ENCODE assay signal across 13 cellular contexts in the genomic region with DNA sequence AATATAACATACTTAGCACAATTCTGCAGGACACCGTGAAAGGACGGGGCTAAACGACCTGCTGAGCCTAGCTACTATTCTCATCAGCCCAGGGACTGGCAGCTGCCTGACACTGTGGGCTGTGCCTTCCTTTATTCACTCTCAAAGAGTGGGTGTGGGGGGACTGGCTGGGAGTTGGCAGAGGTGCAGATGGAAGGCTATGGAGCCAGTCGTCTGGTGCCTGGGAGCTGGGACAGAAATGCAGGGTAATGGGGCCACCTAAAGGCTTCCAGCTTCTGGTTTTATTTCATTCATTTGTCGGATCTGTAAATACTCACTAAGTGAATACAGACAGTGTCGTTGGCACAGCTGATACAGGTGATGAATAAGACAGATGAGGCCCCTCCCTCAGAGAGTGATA. TPM values are rescaled to one million over a fixed set of nuclear protein-coding genes. Genes with fewer than 3 reads are reported as not detected.
DNase-seq lines count a peak whose midpoint lies in the region; TF ChIP-seq lines count a peak whose summit lies in the region.
"Had no signal": no experiment of that assay in that cellular context is flagged by ENCODE, and none has a peak within 500 bp of the region (broad histone marks: within the 10 kb centered on the region; RNA-seq: fewer than 3 reads in every experiment).

No MANE protein-coding gene starts in this region.

- TF ChIP-seq CTCF in OCI-LY3 (IDR thresholded peaks at IDR 0.05; ENCODE audit: low read depth, low read length) = peak; percentile 10; the same call in 1 of the 2 replicates
- TF ChIP-seq CTCF in glutamatergic neuron (IDR thresholded peaks at IDR 0.05; ENCODE audit: partially characterized antibody, unreplicated experiment) = no peak
- TF ChIP-seq CTCF in GM13977 (IDR thresholded peaks at IDR 0.05; ENCODE audit: extremely low read depth, insufficient read depth, missing control alignments) = no peak

- peaks cover 14% of the 10 kb centered on the region for H3K4me1 Mint-ChIP-seq in glutamatergic neuron (ENCODE audit: low read depth, unreplicated experiment)

- peak overlapping the region; percentile 40 for H3K4me3 Mint-ChIP-seq in glutamatergic neuron (ENCODE audit: unreplicated experiment)

- no peaks in the 10 kb centered on the region for H3K36me3 ChIP-seq in OCI-LY3 (replicated peaks; ENCODE audit: low read depth, low read length)

- H3K9me3 Mint-ChIP-seq in glutamatergic neuron (ENCODE audit: unreplicated experiment) = no peaks in the 10 kb centered on the region

- no peak overlapping the region for H3K9ac ChIP-seq in OCI-LY3 (ENCODE audit: low read length)

- no peak overlapping the region for H3K4me2 ChIP-seq in OCI-LY3 (ENCODE audit: low read length)

- peaks cover 6% of the 10 kb centered on the region for H3K36me3 Mint-ChIP-seq in glutamatergic neuron (ENCODE audit: unreplicated experiment)

- no peak overlapping the region for H2AFZ ChIP-seq in OCI-LY3 (ENCODE audit: low read depth, low read length)

- H3K9me3 ChIP-seq in OCI-LY3 (ENCODE audit: insufficient read depth, low read length) = no peaks in the 10 kb centered on the region
- H3K9me3 ChIP-seq: SJCRH30 had no signal

- H3K27ac ChIP-seq in OCI-LY3 (ENCODE audit: low read length) = no peak overlapping the region
- H3K27ac ChIP-seq: brain microvascular endothelial cell, HL-60, SJCRH30 had no signal

- H3K27me3 Mint-ChIP-seq in glutamatergic neuron (ENCODE audit: unreplicated experiment) = peaks cover 1% of the 10 kb centered on the region

- no peaks in the 10 kb centered on the region for H3K79me2 ChIP-seq in OCI-LY3 (ENCODE audit: low read length)

- in situ Hi-C loops in GM13977 (cut with MboI; ENCODE audit: low pct_unique_long_range_greater_than_20kb, low sequenced_read_pairs, unreplicated experiment) = no loop called here

- peak overlapping the region; percentile 54 for H3K27ac Mint-ChIP-seq in glutamatergic neuron (ENCODE audit: unreplicated experiment)

- peak; percentile 58 for DNase-seq in NCI-H2107 treated with DMSO at 0.1 percent for 48 hours (lab: John Stamatoyannopoulos, UW; ENCODE audit: unreplicated experiment)
- DNase-seq in NCI-H2107 (lab: John Stamatoyannopoulos, UW) = no peak
- peak; percentile 17 for DNase-seq in glutamatergic neuron
- DNase-seq in putamen (ENCODE audit: low spot score) = peak; percentile 47
- no peak for DNase-seq in RKO (ENCODE audit: low spot score)
- no peak for DNase-seq in GM13977 (ENCODE audit: low spot score)
- DNase-seq in SKM-1 (lab: John Stamatoyannopoulos, UW; ENCODE audit: unreplicated experiment) = no peak
- DNase-seq: activated CD4-positive, alpha-beta T cell treated with anti-CD3 and anti-CD28 coated beads, Interleukin-2, amount 50 U/mL, for 48 hours; brain microvascular endothelial cell; GF-D8; SJCRH30 had no signal

- H3K4me3 ChIP-seq in OCI-LY3 (ENCODE audit: low read length) = no peak overlapping the region
- H3K4me3 ChIP-seq: SJCRH30 had no signal

- peaks cover 3% of the 10 kb centered on the region; the same call in 1 of the 2 replicates for H3K4me1 ChIP-seq in OCI-LY3 (ENCODE audit: low read length)

- H4K20me1 ChIP-seq in OCI-LY3 (ENCODE audit: insufficient read depth, low read length) = no peaks in the 10 kb centered on the region

- no peaks in the 10 kb centered on the region for H3K27me3 ChIP-seq in OCI-LY3 (ENCODE audit: low read depth, low read length)
- H3K27me3 ChIP-seq: brain microvascular endothelial cell, SJCRH30 had no signal

RNA-seq across cellular contexts. Expression of gene NFU1, which starts 56.0 kb away (rescaled TPM):
- total RNA-seq in glutamatergic neuron (ENCODE audit: unreplicated experiment) = 40.0 TPM

Comparison
In these comparisons a context has a peak if more than half of its experiments do, and no peak if none do; other contexts are left out.
1. DNase-seq: peak in NCI-H2107 treated with DMSO at 0.1 percent for 48 hours (single experiment), glutamatergic neuron (single experiment) and putamen (single experiment); none in NCI-H2107 (single experiment), RKO (single experiment), GM13977 (single experiment) and SKM-1 (single experiment).